Comparison of ENCODE assay signal across 8 cellular contexts in genomic region chr5:38556599-38557308, GRCh38. TPM values are rescaled to one million over a fixed set of nuclear protein-coding genes. Genes with fewer than 3 reads are reported as not detected.
DNase-seq lines count a peak whose midpoint lies in the region; ATAC-seq and TF ChIP-seq lines count a peak whose summit lies in the region.

A gene with protein sequence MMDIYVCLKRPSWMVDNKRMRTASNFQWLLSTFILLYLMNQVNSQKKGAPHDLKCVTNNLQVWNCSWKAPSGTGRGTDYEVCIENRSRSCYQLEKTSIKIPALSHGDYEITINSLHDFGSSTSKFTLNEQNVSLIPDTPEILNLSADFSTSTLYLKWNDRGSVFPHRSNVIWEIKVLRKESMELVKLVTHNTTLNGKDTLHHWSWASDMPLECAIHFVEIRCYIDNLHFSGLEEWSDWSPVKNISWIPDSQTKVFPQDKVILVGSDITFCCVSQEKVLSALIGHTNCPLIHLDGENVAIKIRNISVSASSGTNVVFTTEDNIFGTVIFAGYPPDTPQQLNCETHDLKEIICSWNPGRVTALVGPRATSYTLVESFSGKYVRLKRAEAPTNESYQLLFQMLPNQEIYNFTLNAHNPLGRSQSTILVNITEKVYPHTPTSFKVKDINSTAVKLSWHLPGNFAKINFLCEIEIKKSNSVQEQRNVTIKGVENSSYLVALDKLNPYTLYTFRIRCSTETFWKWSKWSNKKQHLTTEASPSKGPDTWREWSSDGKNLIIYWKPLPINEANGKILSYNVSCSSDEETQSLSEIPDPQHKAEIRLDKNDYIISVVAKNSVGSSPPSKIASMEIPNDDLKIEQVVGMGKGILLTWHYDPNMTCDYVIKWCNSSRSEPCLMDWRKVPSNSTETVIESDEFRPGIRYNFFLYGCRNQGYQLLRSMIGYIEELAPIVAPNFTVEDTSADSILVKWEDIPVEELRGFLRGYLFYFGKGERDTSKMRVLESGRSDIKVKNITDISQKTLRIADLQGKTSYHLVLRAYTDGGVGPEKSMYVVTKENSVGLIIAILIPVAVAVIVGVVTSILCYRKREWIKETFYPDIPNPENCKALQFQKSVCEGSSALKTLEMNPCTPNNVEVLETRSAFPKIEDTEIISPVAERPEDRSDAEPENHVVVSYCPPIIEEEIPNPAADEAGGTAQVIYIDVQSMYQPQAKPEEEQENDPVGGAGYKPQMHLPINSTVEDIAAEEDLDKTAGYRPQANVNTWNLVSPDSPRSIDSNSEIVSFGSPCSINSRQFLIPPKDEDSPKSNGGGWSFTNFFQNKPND (minus strand): TSS chr5:38556646. CDS start chr5:38530647, 25,999 bp downstream.

- H3K4me1 Mint-ChIP-seq in activated naive CD4-positive, alpha-beta T cell treated with anti-CD3 and anti-CD28 coated beads, Interleukin-2, amount 10 ng/mL, durations not matched to agents 7 days and 5 days = peaks cover 10% of the 10 kb centered on the region
- H3K4me1 Mint-ChIP-seq in naive thymus-derived CD8-positive, alpha-beta T cell = peaks cover 5 to 19% (median 15%) of the 10 kb centered on the region in 4 donors

- H3K4me3 Mint-ChIP-seq in activated naive CD4-positive, alpha-beta T cell treated with anti-CD3 and anti-CD28 coated beads, Interleukin-2, amount 10 ng/mL, durations not matched to agents 7 days and 5 days = peak within 1 kb of the TSS; percentile 70
- peak within 1 kb of the TSS; percentile 66 to 88 (median 80) for H3K4me3 Mint-ChIP-seq in naive thymus-derived CD8-positive, alpha-beta T cell

- H3K36me3 Mint-ChIP-seq in activated naive CD4-positive, alpha-beta T cell treated with anti-CD3 and anti-CD28 coated beads, Interleukin-2, amount 10 ng/mL, durations not matched to agents 7 days and 5 days = no peaks in the 10 kb centered on the region
- H3K36me3 Mint-ChIP-seq in naive thymus-derived CD8-positive, alpha-beta T cell = no peaks in the 10 kb centered on the region

- peak within 1 kb of the TSS; percentile 35 for H3K27ac Mint-ChIP-seq in activated naive CD4-positive, alpha-beta T cell treated with anti-CD3 and anti-CD28 coated beads, Interleukin-2, amount 10 ng/mL, durations not matched to agents 7 days and 5 days
- no peak within 1 kb of the TSS for H3K27ac Mint-ChIP-seq in naive thymus-derived CD8-positive, alpha-beta T cell

- no peaks in the 10 kb centered on the region for H3K9me3 Mint-ChIP-seq in activated naive CD4-positive, alpha-beta T cell treated with anti-CD3 and anti-CD28 coated beads, Interleukin-2, amount 10 ng/mL, durations not matched to agents 7 days and 5 days
- no peaks in the 10 kb centered on the region for H3K9me3 Mint-ChIP-seq in naive thymus-derived CD8-positive, alpha-beta T cell

- DNase-seq in GM13976 (ENCODE audit: low spot score) (peak; percentile 59), foreskin fibroblast (peak; percentile 78 to 93)
- DNase-seq in activated naive CD4-positive, alpha-beta T cell treated with anti-CD3 and anti-CD28 coated beads, Interleukin-2, amount 10 ng/mL, durations not matched to agents 7 days and 5 days = peak; percentile 65
- peak in 6 of 10 donors; percentile 10 to 63 (median 20) for DNase-seq in naive thymus-derived CD8-positive, alpha-beta T cell

- H3K4me3 ChIP-seq in foreskin fibroblast (ENCODE audit: low read depth in 1 of 2, low read length in 2 of 2) = peak within 1 kb of the TSS; percentile 84 to 87

- H3K27me3 Mint-ChIP-seq in activated naive CD4-positive, alpha-beta T cell treated with anti-CD3 and anti-CD28 coated beads, Interleukin-2, amount 10 ng/mL, durations not matched to agents 7 days and 5 days = peaks cover 53% of the 10 kb centered on the region
- peaks cover 26 to 73% (median 52%) of the 10 kb centered on the region in 5 donors for H3K27me3 Mint-ChIP-seq in naive thymus-derived CD8-positive, alpha-beta T cell

- ATAC-seq in HG03159 (IDR thresholded peaks at IDR 0.05; ENCODE audit: unreplicated experiment) (peak; percentile 53), HG03095 (IDR thresholded peaks at IDR 0.05; ENCODE audit: unreplicated experiment) (no peak)
- ATAC-seq in naive thymus-derived CD8-positive, alpha-beta T cell = peak; percentile 50 to 53

- in situ Hi-C loops in GM13976 (cut with MboI; ENCODE audit: low sequenced_read_pairs, unreplicated experiment) = no loop called here

- no peak for TF ChIP-seq CTCF in GM13976 (IDR thresholded peaks at IDR 0.05; ENCODE audit: borderline replicate concordance, control extremely low read depth, extremely low read depth, insufficient read depth, missing control alignments)
- TF ChIP-seq CTCF in foreskin fibroblast (IDR thresholded peaks at IDR 0.05; ENCODE audit: low read depth, low read length) = no peak
- TF ChIP-seq CTCF in subcutaneous adipose tissue (IDR thresholded peaks at IDR 0.05; ENCODE audit: low read depth) = no peak

- POLR2A ChIA-PET in naive thymus-derived CD8-positive, alpha-beta T cell (lab: Charles Lee) = no interaction called here

- CTCF ChIA-PET in activated naive CD4-positive, alpha-beta T cell treated with anti-CD3 and anti-CD28 coated beads, Interleukin-2, amount 10 ng/mL, durations not matched to agents 7 days and 5 days (lab: Charles Lee) = interaction anchor here (1.0 to 1.5 kb wide), 3 partner anchors 115 to 253 kb away, joined by 3 to 4 read pairs (median 4); no protein-coding TSS in a partner anchor

TF ChIP-seq in PFSK-1, 5 proteins besides CTCF, POLR2A, EP300 and RAD21:
- TF ChIP-seq TAF1 (IDR thresholded peaks at IDR 0.05; ENCODE audit: borderline replicate concordance, insufficient read depth, low read length) = 0 out of 2 replicates have a peak, but pooled peaks have one; percentile 3
- TF ChIP-seq REST (IDR thresholded peaks at IDR 0.05; ENCODE audit: insufficient read depth in 1 of 2, low read depth in 2 of 2, low read length in 2 of 2) = no peak
- TF ChIP-seq POLR2AphosphoS5 (IDR thresholded peaks at IDR 0.05; ENCODE audit: low read depth, low read length) = peak; percentile 77
- no peak for TF ChIP-seq SIN3A (IDR thresholded peaks at IDR 0.05; ENCODE audit: borderline replicate concordance, insufficient read depth, low read length)
- TF ChIP-seq FOXP2 (optimal IDR thresholded peaks at IDR 0.05; ENCODE audit: borderline replicate concordance, extremely low read depth, extremely low read length, insufficient read depth) = peak; percentile 75

RNA-seq across cellular contexts. Expression of the gene that starts here (rescaled TPM):
- 4.2 TPM for polyA plus RNA-seq in PFSK-1 (2012; ENCODE audit: insufficient read length, low read depth)
- not detected for total RNA-seq in naive thymus-derived CD8-positive, alpha-beta T cell
- not detected for polyA plus RNA-seq in naive thymus-derived CD8-positive, alpha-beta T cell
- total RNA-seq in subcutaneous adipose tissue = 100 to 1,000 TPM in 3 of 4 donors, 10 to 100 TPM in 1; 73.3 to 269 (median 185) TPM

Comparison
In these comparisons a context has a peak if more than half of its experiments do, and no peak if none do; other contexts are left out.
1. RNA of the gene that starts here (total RNA-seq): 73.3 to 269 TPM in subcutaneous adipose tissue; not detected in naive thymus-derived CD8-positive, alpha-beta T cell; every median in the first group is over 10 times any median in the second.
2. Peak in DNase-seq and ATAC-seq in naive thymus-derived CD8-positive, alpha-beta T cell; RNA of the gene not detected or under 1 TPM.
3. DNase-seq: peak in every context shown above with its lines; median percentile 86 in foreskin fibroblast; 65 in activated naive CD4-positive, alpha-beta T cell treated with anti-CD3 and anti-CD28 coated beads, Interleukin-2, amount 10 ng/mL, durations not matched to agents 7 days and 5 days; 59 in GM13976; 20 in naive thymus-derived CD8-positive, alpha-beta T cell.